Comparison of ENCODE assay signal across 1 cellular context in the genomic region with DNA sequence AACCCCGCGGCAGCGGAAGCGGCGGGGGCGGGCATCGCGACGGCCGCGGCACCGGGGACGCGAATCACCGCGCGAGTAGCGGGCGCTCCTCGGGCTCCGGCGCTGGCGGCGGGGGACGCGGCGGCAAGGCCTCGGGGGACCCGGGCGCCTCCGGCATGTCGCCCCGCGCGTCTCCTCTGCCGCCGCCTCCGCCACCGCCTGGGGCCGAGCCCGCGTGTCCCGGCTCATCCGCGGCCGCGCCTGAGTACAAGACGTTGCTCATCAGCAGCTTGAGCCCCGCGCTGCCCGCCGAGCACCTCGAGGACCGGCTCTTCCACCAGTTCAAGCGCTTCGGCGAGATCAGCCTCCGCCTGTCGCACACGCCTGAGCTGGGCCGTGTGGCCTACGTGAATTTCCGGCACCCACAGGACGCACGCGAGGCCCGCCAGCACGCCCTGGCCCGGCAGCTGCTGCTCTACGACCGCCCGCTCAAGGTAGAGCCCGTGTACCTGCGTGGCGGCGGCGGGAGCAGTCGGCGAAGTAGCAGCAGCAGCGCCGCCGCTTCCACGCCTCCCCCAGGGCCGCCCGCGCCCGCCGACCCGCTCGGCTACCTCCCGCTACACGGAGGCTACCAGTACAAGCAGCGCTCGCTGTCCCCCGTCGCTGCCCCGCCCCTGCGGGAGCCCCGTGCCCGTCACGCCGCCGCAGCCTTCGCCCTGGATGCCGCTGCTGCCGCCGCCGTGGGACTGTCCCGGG.
A peak's percentile ranks its signal among the peaks of the same experiment; 100 is the strongest.
TF ChIP-seq lines count a peak whose summit lies in the region.

No MANE protein-coding gene starts in this region.

TF ChIP-seq in K562, 482 proteins besides CTCF, POLR2A, EP300 and RAD21 (continued from another document and continues in another):
- TF ChIP-seq, protein P1, sequence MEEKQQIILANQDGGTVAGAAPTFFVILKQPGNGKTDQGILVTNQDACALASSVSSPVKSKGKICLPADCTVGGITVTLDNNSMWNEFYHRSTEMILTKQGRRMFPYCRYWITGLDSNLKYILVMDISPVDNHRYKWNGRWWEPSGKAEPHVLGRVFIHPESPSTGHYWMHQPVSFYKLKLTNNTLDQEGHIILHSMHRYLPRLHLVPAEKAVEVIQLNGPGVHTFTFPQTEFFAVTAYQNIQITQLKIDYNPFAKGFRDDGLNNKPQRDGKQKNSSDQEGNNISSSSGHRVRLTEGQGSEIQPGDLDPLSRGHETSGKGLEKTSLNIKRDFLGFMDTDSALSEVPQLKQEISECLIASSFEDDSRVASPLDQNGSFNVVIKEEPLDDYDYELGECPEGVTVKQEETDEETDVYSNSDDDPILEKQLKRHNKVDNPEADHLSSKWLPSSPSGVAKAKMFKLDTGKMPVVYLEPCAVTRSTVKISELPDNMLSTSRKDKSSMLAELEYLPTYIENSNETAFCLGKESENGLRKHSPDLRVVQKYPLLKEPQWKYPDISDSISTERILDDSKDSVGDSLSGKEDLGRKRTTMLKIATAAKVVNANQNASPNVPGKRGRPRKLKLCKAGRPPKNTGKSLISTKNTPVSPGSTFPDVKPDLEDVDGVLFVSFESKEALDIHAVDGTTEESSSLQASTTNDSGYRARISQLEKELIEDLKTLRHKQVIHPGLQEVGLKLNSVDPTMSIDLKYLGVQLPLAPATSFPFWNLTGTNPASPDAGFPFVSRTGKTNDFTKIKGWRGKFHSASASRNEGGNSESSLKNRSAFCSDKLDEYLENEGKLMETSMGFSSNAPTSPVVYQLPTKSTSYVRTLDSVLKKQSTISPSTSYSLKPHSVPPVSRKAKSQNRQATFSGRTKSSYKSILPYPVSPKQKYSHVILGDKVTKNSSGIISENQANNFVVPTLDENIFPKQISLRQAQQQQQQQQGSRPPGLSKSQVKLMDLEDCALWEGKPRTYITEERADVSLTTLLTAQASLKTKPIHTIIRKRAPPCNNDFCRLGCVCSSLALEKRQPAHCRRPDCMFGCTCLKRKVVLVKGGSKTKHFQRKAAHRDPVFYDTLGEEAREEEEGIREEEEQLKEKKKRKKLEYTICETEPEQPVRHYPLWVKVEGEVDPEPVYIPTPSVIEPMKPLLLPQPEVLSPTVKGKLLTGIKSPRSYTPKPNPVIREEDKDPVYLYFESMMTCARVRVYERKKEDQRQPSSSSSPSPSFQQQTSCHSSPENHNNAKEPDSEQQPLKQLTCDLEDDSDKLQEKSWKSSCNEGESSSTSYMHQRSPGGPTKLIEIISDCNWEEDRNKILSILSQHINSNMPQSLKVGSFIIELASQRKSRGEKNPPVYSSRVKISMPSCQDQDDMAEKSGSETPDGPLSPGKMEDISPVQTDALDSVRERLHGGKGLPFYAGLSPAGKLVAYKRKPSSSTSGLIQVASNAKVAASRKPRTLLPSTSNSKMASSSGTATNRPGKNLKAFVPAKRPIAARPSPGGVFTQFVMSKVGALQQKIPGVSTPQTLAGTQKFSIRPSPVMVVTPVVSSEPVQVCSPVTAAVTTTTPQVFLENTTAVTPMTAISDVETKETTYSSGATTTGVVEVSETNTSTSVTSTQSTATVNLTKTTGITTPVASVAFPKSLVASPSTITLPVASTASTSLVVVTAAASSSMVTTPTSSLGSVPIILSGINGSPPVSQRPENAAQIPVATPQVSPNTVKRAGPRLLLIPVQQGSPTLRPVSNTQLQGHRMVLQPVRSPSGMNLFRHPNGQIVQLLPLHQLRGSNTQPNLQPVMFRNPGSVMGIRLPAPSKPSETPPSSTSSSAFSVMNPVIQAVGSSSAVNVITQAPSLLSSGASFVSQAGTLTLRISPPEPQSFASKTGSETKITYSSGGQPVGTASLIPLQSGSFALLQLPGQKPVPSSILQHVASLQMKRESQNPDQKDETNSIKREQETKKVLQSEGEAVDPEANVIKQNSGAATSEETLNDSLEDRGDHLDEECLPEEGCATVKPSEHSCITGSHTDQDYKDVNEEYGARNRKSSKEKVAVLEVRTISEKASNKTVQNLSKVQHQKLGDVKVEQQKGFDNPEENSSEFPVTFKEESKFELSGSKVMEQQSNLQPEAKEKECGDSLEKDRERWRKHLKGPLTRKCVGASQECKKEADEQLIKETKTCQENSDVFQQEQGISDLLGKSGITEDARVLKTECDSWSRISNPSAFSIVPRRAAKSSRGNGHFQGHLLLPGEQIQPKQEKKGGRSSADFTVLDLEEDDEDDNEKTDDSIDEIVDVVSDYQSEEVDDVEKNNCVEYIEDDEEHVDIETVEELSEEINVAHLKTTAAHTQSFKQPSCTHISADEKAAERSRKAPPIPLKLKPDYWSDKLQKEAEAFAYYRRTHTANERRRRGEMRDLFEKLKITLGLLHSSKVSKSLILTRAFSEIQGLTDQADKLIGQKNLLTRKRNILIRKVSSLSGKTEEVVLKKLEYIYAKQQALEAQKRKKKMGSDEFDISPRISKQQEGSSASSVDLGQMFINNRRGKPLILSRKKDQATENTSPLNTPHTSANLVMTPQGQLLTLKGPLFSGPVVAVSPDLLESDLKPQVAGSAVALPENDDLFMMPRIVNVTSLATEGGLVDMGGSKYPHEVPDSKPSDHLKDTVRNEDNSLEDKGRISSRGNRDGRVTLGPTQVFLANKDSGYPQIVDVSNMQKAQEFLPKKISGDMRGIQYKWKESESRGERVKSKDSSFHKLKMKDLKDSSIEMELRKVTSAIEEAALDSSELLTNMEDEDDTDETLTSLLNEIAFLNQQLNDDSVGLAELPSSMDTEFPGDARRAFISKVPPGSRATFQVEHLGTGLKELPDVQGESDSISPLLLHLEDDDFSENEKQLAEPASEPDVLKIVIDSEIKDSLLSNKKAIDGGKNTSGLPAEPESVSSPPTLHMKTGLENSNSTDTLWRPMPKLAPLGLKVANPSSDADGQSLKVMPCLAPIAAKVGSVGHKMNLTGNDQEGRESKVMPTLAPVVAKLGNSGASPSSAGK (IDR thresholded peaks at IDR 0.05) = peak; percentile 79
- TF ChIP-seq, protein P2, sequence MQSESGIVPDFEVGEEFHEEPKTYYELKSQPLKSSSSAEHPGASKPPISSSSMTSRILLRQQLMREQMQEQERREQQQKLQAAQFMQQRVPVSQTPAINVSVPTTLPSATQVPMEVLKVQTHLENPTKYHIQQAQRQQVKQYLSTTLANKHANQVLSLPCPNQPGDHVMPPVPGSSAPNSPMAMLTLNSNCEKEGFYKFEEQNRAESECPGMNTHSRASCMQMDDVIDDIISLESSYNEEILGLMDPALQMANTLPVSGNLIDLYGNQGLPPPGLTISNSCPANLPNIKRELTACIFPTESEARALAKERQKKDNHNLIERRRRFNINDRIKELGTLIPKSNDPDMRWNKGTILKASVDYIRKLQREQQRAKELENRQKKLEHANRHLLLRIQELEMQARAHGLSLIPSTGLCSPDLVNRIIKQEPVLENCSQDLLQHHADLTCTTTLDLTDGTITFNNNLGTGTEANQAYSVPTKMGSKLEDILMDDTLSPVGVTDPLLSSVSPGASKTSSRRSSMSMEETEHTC (IDR thresholded peaks at IDR 0.05) = no peak
- TF ChIP-seq, protein P3, sequence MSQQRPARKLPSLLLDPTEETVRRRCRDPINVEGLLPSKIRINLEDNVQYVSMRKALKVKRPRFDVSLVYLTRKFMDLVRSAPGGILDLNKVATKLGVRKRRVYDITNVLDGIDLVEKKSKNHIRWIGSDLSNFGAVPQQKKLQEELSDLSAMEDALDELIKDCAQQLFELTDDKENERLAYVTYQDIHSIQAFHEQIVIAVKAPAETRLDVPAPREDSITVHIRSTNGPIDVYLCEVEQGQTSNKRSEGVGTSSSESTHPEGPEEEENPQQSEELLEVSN (IDR thresholded peaks at IDR 0.05; ENCODE audit: borderline replicate concordance in 1 of 2, extremely low read depth in 1 of 2, insufficient read depth in 1 of 2, insufficient read length in 1 of 2, low read depth in 1 of 2, low read length in 1 of 2, poor library complexity in 1 of 2, severe bottlenecking in 1 of 2) = peak; percentile 6 to 23
- 0 out of 4 replicates have a peak, but pooled peaks of 1 of the 2 experiments have one; percentile 37 for TF ChIP-seq HDAC1 (IDR thresholded peaks at IDR 0.05)
- TF ChIP-seq ZNF165 (CRISPR knock-in tag; IDR thresholded peaks at IDR 0.05; ENCODE audit: borderline replicate concordance) = no peak
- no peak for TF ChIP-seq TFAM (CRISPR knock-in tag; conservative IDR thresholded peaks at IDR 0.05)
- no peak for TF ChIP-seq SPI1 (IDR thresholded peaks at IDR 0.05; ENCODE audit: borderline replicate concordance, low read depth, low read length)
- no peak for TF ChIP-seq KDM1A (IDR thresholded peaks at IDR 0.05)
- TF ChIP-seq RBFOX2 (IDR thresholded peaks at IDR 0.05; ENCODE audit: low read depth, low read length) = peak; percentile 62
- peak; percentile 23; the same call in 1 of the 2 replicates for TF ChIP-seq PHF8 (IDR thresholded peaks at IDR 0.05; ENCODE audit: borderline replicate concordance, low read length)
- TF ChIP-seq, protein P4, sequence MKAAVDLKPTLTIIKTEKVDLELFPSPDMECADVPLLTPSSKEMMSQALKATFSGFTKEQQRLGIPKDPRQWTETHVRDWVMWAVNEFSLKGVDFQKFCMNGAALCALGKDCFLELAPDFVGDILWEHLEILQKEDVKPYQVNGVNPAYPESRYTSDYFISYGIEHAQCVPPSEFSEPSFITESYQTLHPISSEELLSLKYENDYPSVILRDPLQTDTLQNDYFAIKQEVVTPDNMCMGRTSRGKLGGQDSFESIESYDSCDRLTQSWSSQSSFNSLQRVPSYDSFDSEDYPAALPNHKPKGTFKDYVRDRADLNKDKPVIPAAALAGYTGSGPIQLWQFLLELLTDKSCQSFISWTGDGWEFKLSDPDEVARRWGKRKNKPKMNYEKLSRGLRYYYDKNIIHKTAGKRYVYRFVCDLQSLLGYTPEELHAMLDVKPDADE (conservative IDR thresholded peaks at IDR 0.05; ENCODE audit: control insufficient read depth, low read depth, low read length) = 0 out of 2 replicates have a peak, but pooled peaks have one; percentile 1
- TF ChIP-seq POLR2B (IDR thresholded peaks at IDR 0.05; ENCODE audit: low read depth, partially characterized antibody) = no peak
- TF ChIP-seq KAT7 (CRISPR knock-in tag; IDR thresholded peaks at IDR 0.05; ENCODE audit: borderline replicate concordance) = peak; percentile 68; the same call in 1 of the 2 replicates
- TF ChIP-seq, protein P5, sequence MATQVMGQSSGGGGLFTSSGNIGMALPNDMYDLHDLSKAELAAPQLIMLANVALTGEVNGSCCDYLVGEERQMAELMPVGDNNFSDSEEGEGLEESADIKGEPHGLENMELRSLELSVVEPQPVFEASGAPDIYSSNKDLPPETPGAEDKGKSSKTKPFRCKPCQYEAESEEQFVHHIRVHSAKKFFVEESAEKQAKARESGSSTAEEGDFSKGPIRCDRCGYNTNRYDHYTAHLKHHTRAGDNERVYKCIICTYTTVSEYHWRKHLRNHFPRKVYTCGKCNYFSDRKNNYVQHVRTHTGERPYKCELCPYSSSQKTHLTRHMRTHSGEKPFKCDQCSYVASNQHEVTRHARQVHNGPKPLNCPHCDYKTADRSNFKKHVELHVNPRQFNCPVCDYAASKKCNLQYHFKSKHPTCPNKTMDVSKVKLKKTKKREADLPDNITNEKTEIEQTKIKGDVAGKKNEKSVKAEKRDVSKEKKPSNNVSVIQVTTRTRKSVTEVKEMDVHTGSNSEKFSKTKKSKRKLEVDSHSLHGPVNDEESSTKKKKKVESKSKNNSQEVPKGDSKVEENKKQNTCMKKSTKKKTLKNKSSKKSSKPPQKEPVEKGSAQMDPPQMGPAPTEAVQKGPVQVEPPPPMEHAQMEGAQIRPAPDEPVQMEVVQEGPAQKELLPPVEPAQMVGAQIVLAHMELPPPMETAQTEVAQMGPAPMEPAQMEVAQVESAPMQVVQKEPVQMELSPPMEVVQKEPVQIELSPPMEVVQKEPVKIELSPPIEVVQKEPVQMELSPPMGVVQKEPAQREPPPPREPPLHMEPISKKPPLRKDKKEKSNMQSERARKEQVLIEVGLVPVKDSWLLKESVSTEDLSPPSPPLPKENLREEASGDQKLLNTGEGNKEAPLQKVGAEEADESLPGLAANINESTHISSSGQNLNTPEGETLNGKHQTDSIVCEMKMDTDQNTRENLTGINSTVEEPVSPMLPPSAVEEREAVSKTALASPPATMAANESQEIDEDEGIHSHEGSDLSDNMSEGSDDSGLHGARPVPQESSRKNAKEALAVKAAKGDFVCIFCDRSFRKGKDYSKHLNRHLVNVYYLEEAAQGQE (CRISPR knock-in tag; IDR thresholded peaks at IDR 0.05; ENCODE audit: low read depth) = 0 out of 2 replicates have a peak, but pooled peaks have one; percentile 18
- TF ChIP-seq ZFX (CRISPR knock-in tag; IDR thresholded peaks at IDR 0.05) = peak; percentile 7; the same call in 1 of the 2 replicates
- TF ChIP-seq, protein P6, sequence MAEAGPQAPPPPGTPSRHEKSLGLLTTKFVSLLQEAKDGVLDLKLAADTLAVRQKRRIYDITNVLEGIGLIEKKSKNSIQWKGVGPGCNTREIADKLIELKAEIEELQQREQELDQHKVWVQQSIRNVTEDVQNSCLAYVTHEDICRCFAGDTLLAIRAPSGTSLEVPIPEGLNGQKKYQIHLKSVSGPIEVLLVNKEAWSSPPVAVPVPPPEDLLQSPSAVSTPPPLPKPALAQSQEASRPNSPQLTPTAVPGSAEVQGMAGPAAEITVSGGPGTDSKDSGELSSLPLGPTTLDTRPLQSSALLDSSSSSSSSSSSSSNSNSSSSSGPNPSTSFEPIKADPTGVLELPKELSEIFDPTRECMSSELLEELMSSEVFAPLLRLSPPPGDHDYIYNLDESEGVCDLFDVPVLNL (CRISPR knock-in tag; IDR thresholded peaks at IDR 0.05; ENCODE audit: low read depth) = no peak
- TF ChIP-seq, protein P7, sequence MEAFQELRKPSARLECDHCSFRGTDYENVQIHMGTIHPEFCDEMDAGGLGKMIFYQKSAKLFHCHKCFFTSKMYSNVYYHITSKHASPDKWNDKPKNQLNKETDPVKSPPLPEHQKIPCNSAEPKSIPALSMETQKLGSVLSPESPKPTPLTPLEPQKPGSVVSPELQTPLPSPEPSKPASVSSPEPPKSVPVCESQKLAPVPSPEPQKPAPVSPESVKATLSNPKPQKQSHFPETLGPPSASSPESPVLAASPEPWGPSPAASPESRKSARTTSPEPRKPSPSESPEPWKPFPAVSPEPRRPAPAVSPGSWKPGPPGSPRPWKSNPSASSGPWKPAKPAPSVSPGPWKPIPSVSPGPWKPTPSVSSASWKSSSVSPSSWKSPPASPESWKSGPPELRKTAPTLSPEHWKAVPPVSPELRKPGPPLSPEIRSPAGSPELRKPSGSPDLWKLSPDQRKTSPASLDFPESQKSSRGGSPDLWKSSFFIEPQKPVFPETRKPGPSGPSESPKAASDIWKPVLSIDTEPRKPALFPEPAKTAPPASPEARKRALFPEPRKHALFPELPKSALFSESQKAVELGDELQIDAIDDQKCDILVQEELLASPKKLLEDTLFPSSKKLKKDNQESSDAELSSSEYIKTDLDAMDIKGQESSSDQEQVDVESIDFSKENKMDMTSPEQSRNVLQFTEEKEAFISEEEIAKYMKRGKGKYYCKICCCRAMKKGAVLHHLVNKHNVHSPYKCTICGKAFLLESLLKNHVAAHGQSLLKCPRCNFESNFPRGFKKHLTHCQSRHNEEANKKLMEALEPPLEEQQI (IDR thresholded peaks at IDR 0.05) = no peak
